8 cellular contexts compared by ENCODE assay signal in the genomic region with DNA sequence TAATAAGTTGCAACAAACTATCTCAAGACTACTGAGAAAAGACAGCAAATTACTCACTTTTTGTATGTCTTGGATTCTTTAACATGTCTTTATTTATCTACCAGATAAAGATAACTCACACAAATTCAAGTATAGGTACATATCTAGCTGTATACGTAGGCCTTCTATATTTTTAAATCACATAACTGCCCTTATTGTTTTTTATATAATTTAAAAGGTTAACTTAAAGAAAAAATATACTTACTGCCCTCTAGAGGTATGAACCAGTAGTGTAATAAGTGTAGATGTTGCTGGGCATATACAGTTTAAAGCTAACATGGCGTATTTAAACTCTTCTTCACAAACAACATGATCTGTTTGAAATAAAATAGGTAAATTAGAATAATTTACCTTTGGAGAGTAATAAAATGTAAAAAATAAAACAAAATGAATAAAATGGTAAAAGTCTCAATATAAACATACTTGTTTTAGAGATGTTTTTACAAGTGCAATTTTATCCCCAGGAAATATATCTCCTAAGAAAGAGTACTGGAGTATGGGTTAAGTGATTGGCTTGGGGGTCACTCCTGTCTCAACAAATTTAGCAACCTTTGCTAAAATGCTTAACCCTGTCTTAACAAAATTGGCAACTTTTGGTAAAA.
A peak's percentile ranks its signal among the peaks of the same experiment; 100 is the strongest.
DNase-seq lines count a peak whose midpoint lies in the region; ATAC-seq lines count a peak whose summit lies in the region.

No MANE protein-coding gene starts in this region.

- no peaks in the 10 kb centered on the region for H3K9me3 ChIP-seq in T-helper 17 cell (ENCODE audit: control insufficient read depth, low read length, poor library complexity, severe bottlenecking)

- DNase-seq in EH (ENCODE audit: low read depth): peak; percentile 40
- DNase-seq in T-helper 17 cell: no peak
- peak; percentile 42 for DNase-seq in iris pigment epithelial cell (ENCODE audit: low read depth)
- no peak for DNase-seq in stimulated activated CD4-positive, alpha-beta T cell treated with anti-CD3 and anti-CD28 coated beads, Interleukin-4, amount 100 ng/mL, for 4 hours
- DNase-seq in activated gamma-delta T cell treated with Interleukin-2 at 50 U/mL for 16 hours: no peak
- no peak for DNase-seq in stimulated activated CD4-positive, alpha-beta T cell treated with anti-CD3 and anti-CD28 coated beads, Interleukin-12 subunit alpha, Interleukin-12 subunit beta, amount 100 ng/mL, for 4 hours

- H3K27me3 Mint-ChIP-seq in T-helper 17 cell: no peaks in the 10 kb centered on the region

- H3K27ac Mint-ChIP-seq in T-helper 17 cell: no peak overlapping the region

- H3K4me1 Mint-ChIP-seq in T-helper 17 cell: peaks cover 6% of the 10 kb centered on the region

- ATAC-seq in GM19468 (IDR thresholded peaks at IDR 0.05; ENCODE audit: extremely low read depth, unreplicated experiment): peak; percentile 74
- ATAC-seq in HG03460 (IDR thresholded peaks at IDR 0.05; ENCODE audit: unreplicated experiment): peak; percentile 69
- peak; percentile 68 for ATAC-seq in T-helper 17 cell

- H3K4me3 Mint-ChIP-seq in T-helper 17 cell: no peak overlapping the region

- H3K36me3 Mint-ChIP-seq in T-helper 17 cell (ENCODE audit: low read depth): no peaks in the 10 kb centered on the region

Comparison
In these comparisons a context has a peak if more than half of its experiments do, and no peak if none do; other contexts are left out.
1. DNase-seq: peak in EH (single experiment) and iris pigment epithelial cell (single experiment); none in T-helper 17 cell (0 of 3), stimulated activated CD4-positive, alpha-beta T cell treated with anti-CD3 and anti-CD28 coated beads, Interleukin-4, amount 100 ng/mL, for 4 hours (0 of 2), activated gamma-delta T cell treated with Interleukin-2 at 50 U/mL for 16 hours (single experiment) and stimulated activated CD4-positive, alpha-beta T cell treated with anti-CD3 and anti-CD28 coated beads, Interleukin-12 subunit alpha, Interleukin-12 subunit beta, amount 100 ng/mL, for 4 hours (single experiment).
2. Peak in every context shown above with its lines, with median percentiles within 50 percentile points of each other: ATAC-seq.